Comparison of ENCODE assay signal across 8 cellular contexts in genomic region chr1:54052470-54052933, GRCh38. TPM values are rescaled to one million over a fixed set of nuclear protein-coding genes. Genes with fewer than 3 reads are reported as not detected.
DNase-seq lines count a peak whose midpoint lies in the region; ATAC-seq and TF ChIP-seq lines count a peak whose summit lies in the region.

No MANE protein-coding gene starts in this region.

- peak overlapping the region; percentile 89 for H3K9ac ChIP-seq in skeletal muscle satellite cell (ENCODE audit: low read depth, low read length)

- H3K9me3 ChIP-seq in Peyer's patch (no peaks in the 10 kb centered on the region), skeletal muscle satellite cell (replicated peaks; ENCODE audit: low read length) (no peaks in the 10 kb centered on the region)

- POLR2A ChIA-PET in BJ (lab: Charles Lee): no interaction called here

- TF ChIP-seq CTCF in BJ (IDR thresholded peaks at IDR 0.05; ENCODE audit: insufficient read depth, low read depth, low read length) (no peak), Peyer's patch (IDR thresholded peaks at IDR 0.05) (no peak), astrocyte of the cerebellum (IDR thresholded peaks at IDR 0.05; ENCODE audit: low read depth, low read length, missing control alignments) (no peak)

- H3K36me3 ChIP-seq in BJ (ENCODE audit: control insufficient read depth, insufficient read depth, low read length): no peaks in the 10 kb centered on the region
- no peaks in the 10 kb centered on the region for H3K36me3 ChIP-seq in Peyer's patch
- no peaks in the 10 kb centered on the region for H3K36me3 ChIP-seq in skeletal muscle satellite cell (ENCODE audit: insufficient read depth, low read length)

- CTCF ChIA-PET in BJ (lab: Yijun Ruan, JAX): interaction anchor here (0.6 to 2.1 kb wide), 5 partner anchors 17 to 191 kb away, joined by 3 to 6 read pairs (median 3); no protein-coding TSS in a partner anchor

- DNase-seq in BJ (ENCODE audit: low read depth) (no peak), Peyer's patch (peak in 2 of 3 donors; percentile 50 to 56), astrocyte of the cerebellum (ENCODE audit: low read depth) (no peak), HuH-7.5 (ENCODE audit: low spot score) (no peak)

- H3K4me2 ChIP-seq in skeletal muscle satellite cell (ENCODE audit: low read length): peak overlapping the region; percentile 96

- TF ChIP-seq POLR2A in GM18505 (IDR thresholded peaks at IDR 0.05; ENCODE audit: borderline replicate concordance, extremely low read depth, insufficient read depth, insufficient read length): no peak
- no peak for TF ChIP-seq POLR2A in Peyer's patch (IDR thresholded peaks at IDR 0.05)

- H3K27me3 ChIP-seq in BJ (ENCODE audit: control insufficient read depth, insufficient read depth, low read length) (no peaks in the 10 kb centered on the region), Peyer's patch (no peaks in the 10 kb centered on the region), skeletal muscle satellite cell (ENCODE audit: control insufficient read depth, insufficient read depth, low read length) (no peaks in the 10 kb centered on the region)

- H3K4me1 ChIP-seq in Peyer's patch (peaks cover 0 to 54% (median 16%) of the 10 kb centered on the region in 4 donors), skeletal muscle satellite cell (ENCODE audit: control insufficient read depth, insufficient read depth, low read length) (peaks cover 15% of the 10 kb centered on the region)

- ATAC-seq in GM18505 (IDR thresholded peaks at IDR 0.05; ENCODE audit: unreplicated experiment) (peak; percentile 2), HG03159 (IDR thresholded peaks at IDR 0.05; ENCODE audit: unreplicated experiment) (peak; percentile 17)

- in situ Hi-C loops in astrocyte of the cerebellum (cut with HindIII; ENCODE audit: low sequenced_read_pairs): no loop called here

- H3K27ac ChIP-seq in Peyer's patch: peak overlapping the region; percentile 88 to 99 (median 98)

- peak overlapping the region; percentile 59 for H3K4me3 ChIP-seq in BJ (ENCODE audit: low read depth, low read length)
- peak overlapping the region; percentile 58 to 95 (median 88) for H3K4me3 ChIP-seq in Peyer's patch
- H3K4me3 ChIP-seq in astrocyte of the cerebellum (ENCODE audit: low read depth, low read length): peak overlapping the region; percentile 67
- peak overlapping the region; percentile 99 for H3K4me3 ChIP-seq in iPS-11a (ENCODE audit: low read depth, low read length)
- peak overlapping the region; percentile 96 for H3K4me3 ChIP-seq in skeletal muscle satellite cell (ENCODE audit: low read length)

RNA-seq across cellular contexts. Expression of gene TMEM59, which starts 0.5 kb away (rescaled TPM):
- polyA plus RNA-seq in BJ (2011; rRNA removed): 615 and 873 TPM in 2 replicates
- 103 and 144 TPM in 2 replicates for polyA minus RNA-seq in BJ (2011; rRNA and poly(A)+ RNA removed)
- 100 to 1,000 TPM in 3 of 4 donors, 10 to 100 TPM in 1; 70.1 to 537 (median 210) TPM for total RNA-seq in Peyer's patch
- total RNA-seq in skeletal muscle satellite cell (2012; rRNA removed): 107 and 113 TPM in 2 replicates

RNA-seq across cellular contexts. Expression of gene TCEANC2, which starts 0.9 kb away (rescaled TPM):
- 3.7 and 4.1 TPM in 2 replicates for polyA plus RNA-seq in BJ (2011; rRNA removed)
- 2.8 and 4.9 TPM in 2 replicates for polyA minus RNA-seq in BJ (2011; rRNA and poly(A)+ RNA removed)
- 1 to 10 TPM; 3.0 to 6.6 (median 5.3) TPM for total RNA-seq in Peyer's patch
- 2.3 and 2.6 TPM in 2 replicates for total RNA-seq in skeletal muscle satellite cell (2012; rRNA removed)

RNA-seq across cellular contexts. Expression of gene LDLRAD1, which starts 34.5 kb away (rescaled TPM):
- polyA plus RNA-seq in BJ (2011; rRNA removed): not detected in 2 replicates
- polyA minus RNA-seq in BJ (2011; rRNA and poly(A)+ RNA removed): not detected in 2 replicates
- total RNA-seq in Peyer's patch: not detected
- not detected in 2 replicates for total RNA-seq in skeletal muscle satellite cell (2012; rRNA removed)

Comparison
In these comparisons a context has a peak if more than half of its experiments do, and no peak if none do; other contexts are left out.
1. DNase-seq: peak in Peyer's patch (2 of 3); none in BJ (single experiment), astrocyte of the cerebellum (single experiment) and HuH-7.5 (single experiment).
2. Peak in every context shown above with its lines, with median percentiles within 50 percentile points of each other: H3K4me3 ChIP-seq.